ENCODE assay signal across 38 cellular contexts in genomic region chrX:95152810-95153209, GRCh38.
"Had no signal": no experiment of that assay in that cellular context is flagged by ENCODE, and none has a peak within 500 bp of the region (broad histone marks: within the 10 kb centered on the region; RNA-seq: fewer than 3 reads in every experiment).

No MANE protein-coding gene starts in this region.

- DNase-seq: activated effector memory CD4-positive, alpha-beta T cell treated with anti-CD3 and anti-CD28 coated beads, Interleukin-2, amount 50 U/mL, for 16 hours; activated effector memory CD4-positive, alpha-beta T cell treated with Interleukin-2 at 50 U/mL for 16 hours; activated gamma-delta T cell; activated gamma-delta T cell treated with Interleukin-2 at 50 U/mL for 16 hours; activated naive CD4-positive, alpha-beta T cell; activated naive CD4-positive, alpha-beta T cell treated with anti-CD3 and anti-CD28 coated beads for 36 hours; activated naive CD4-positive, alpha-beta T cell treated with anti-CD3 and anti-CD28 coated beads, Interleukin-2, amount 10 ng/mL, durations not matched to agents 7 days and 5 days; activated naive CD4-positive, alpha-beta T cell treated with anti-CD3 and anti-CD28 coated beads, Interleukin-2, amount 50 U/mL, for 16 hours; activated naive CD4-positive, alpha-beta T cell treated with Interleukin-2 at 50 U/mL for 16 hours; activated naive CD8-positive, alpha-beta T cell treated with anti-CD3 and anti-CD28 coated beads for 36 hours; activated naive CD8-positive, alpha-beta T cell treated with anti-CD3 and anti-CD28 coated beads, Interleukin-2, amount 10 ng/mL, durations not matched to agents 7 days and 5 days; activated naive CD8-positive, alpha-beta T cell treated with anti-CD3 and anti-CD28 coated beads, Interleukin-2, amount 50 U/mL, for 24 hours; activated T-cell treated with anti-CD3 and anti-CD28 coated beads, Interleukin-2, amount 50 U/mL, for 24 hours; activated T-cell treated with anti-CD3 and anti-CD28 coated beads, Interleukin-2, amount 50 U/mL, for 4 hours; activated T-cell treated with anti-CD3 and anti-CD28 coated beads, Interleukin-2, amount 50 U/mL, for 48 hours; activated T-cell treated with anti-CD3 and anti-CD28 coated beads, Interleukin-2, amount 50 U/mL, for 72 hours; adrenal gland; amniotic stem cell; amygdala; anterior cingulate cortex; aorta; body of pancreas; brain microvascular endothelial cell; caudate nucleus; central memory CD4-positive, alpha-beta T cell; cerebellar nuclear complex had no signal

- H3K36me3 Mint-ChIP-seq: activated naive CD4-positive, alpha-beta T cell treated with anti-CD3 and anti-CD28 coated beads, Interleukin-2, amount 10 ng/mL, durations not matched to agents 7 days and 5 days; activated naive CD4-positive, alpha-beta T cell treated with anti-CD3 and anti-CD28 coated beads, Interleukin-2, amount 50 U/mL, for 24 hours; activated naive CD4-positive, alpha-beta T cell treated with anti-CD3 and anti-CD28 coated beads, Interleukin-2, amount 50 U/mL, for 72 hours; activated naive CD8-positive, alpha-beta T cell; activated naive CD8-positive, alpha-beta T cell treated with anti-CD3 and anti-CD28 coated beads for 36 hours; activated naive CD8-positive, alpha-beta T cell treated with anti-CD3 and anti-CD28 coated beads, Interleukin-2, amount 10 ng/mL, durations not matched to agents 7 days and 5 days; brain had no signal

- H3K4me3 ChIP-seq: adrenal gland, ascending aorta, body of pancreas, breast epithelium, cardiac muscle cell had no signal

- H3K36me3 ChIP-seq: adrenal gland, ascending aorta, brain microvascular endothelial cell, breast epithelium, cardiac muscle cell had no signal

- H3K27me3 ChIP-seq: ascending aorta, body of pancreas, brain microvascular endothelial cell, cardiac muscle cell had no signal

- ATAC-seq: activated naive CD4-positive, alpha-beta T cell treated with anti-CD3 and anti-CD28 coated beads, Interleukin-2, amount 50 U/mL, for 72 hours; activated naive CD8-positive, alpha-beta T cell treated with anti-CD3 and anti-CD28 coated beads, Interleukin-2, amount 50 U/mL, for 24 hours; activated T-cell treated with anti-CD3 and anti-CD28 coated beads, Interleukin-2, amount 50 U/mL, for 4 hours; activated T-cell treated with anti-CD3 and anti-CD28 coated beads, Interleukin-2, amount 50 U/mL, for 72 hours; activated T-helper 17 cell treated with anti-CD3 and anti-CD28 coated beads, Interleukin-2, amount 50 U/mL, for 72 hours; body of pancreas had no signal

- H3K4me1 ChIP-seq: adrenal gland, ascending aorta, body of pancreas, breast epithelium had no signal

- FAIRE-seq: bronchial epithelial cell had no signal

- H3K4me1 Mint-ChIP-seq: activated naive CD4-positive, alpha-beta T cell treated with anti-CD3 and anti-CD28 coated beads, Interleukin-2, amount 10 ng/mL, durations not matched to agents 7 days and 5 days; activated naive CD4-positive, alpha-beta T cell treated with anti-CD3 and anti-CD28 coated beads, Interleukin-2, amount 50 U/mL, for 24 hours; activated naive CD8-positive, alpha-beta T cell treated with anti-CD3 and anti-CD28 coated beads for 36 hours; activated naive CD8-positive, alpha-beta T cell treated with anti-CD3 and anti-CD28 coated beads, Interleukin-2, amount 10 ng/mL, durations not matched to agents 7 days and 5 days; activated naive CD8-positive, alpha-beta T cell treated with anti-CD3 and anti-CD28 coated beads, Interleukin-2, amount 50 U/mL, for 24 hours; activated T-helper 17 cell treated with anti-CD3 and anti-CD28 coated beads, Interleukin-2, amount 50 U/mL, for 72 hours; brain; central memory CD8-positive, alpha-beta T cell had no signal

- H3K9me3 Mint-ChIP-seq: activated naive CD4-positive, alpha-beta T cell treated with anti-CD3 and anti-CD28 coated beads, Interleukin-2, amount 50 U/mL, for 24 hours; activated naive CD8-positive, alpha-beta T cell treated with anti-CD3 and anti-CD28 coated beads for 36 hours; activated T-cell treated with anti-CD3 and anti-CD28 coated beads, Interleukin-2, amount 50 U/mL, for 24 hours had no signal

- H3K27ac ChIP-seq: adrenal gland, ascending aorta, body of pancreas, brain microvascular endothelial cell, breast epithelium, cardiac muscle cell had no signal

- H3K27me3 Mint-ChIP-seq: activated naive CD4-positive, alpha-beta T cell treated with anti-CD3 and anti-CD28 coated beads, Interleukin-2, amount 10 ng/mL, durations not matched to agents 7 days and 5 days; activated naive CD4-positive, alpha-beta T cell treated with anti-CD3 and anti-CD28 coated beads, Interleukin-2, amount 50 U/mL, for 24 hours; activated naive CD8-positive, alpha-beta T cell; activated naive CD8-positive, alpha-beta T cell treated with anti-CD3 and anti-CD28 coated beads for 36 hours; activated naive CD8-positive, alpha-beta T cell treated with anti-CD3 and anti-CD28 coated beads, Interleukin-2, amount 10 ng/mL, durations not matched to agents 7 days and 5 days; activated naive CD8-positive, alpha-beta T cell treated with anti-CD3 and anti-CD28 coated beads, Interleukin-2, amount 50 U/mL, for 24 hours; activated T-helper 17 cell treated with anti-CD3 and anti-CD28 coated beads, Interleukin-2, amount 50 U/mL, for 72 hours; central memory CD8-positive, alpha-beta T cell had no signal

- H3K27ac Mint-ChIP-seq: activated naive CD4-positive, alpha-beta T cell treated with anti-CD3 and anti-CD28 coated beads for 36 hours; activated naive CD4-positive, alpha-beta T cell treated with anti-CD3 and anti-CD28 coated beads, Interleukin-2, amount 10 ng/mL, durations not matched to agents 7 days and 5 days; activated naive CD4-positive, alpha-beta T cell treated with anti-CD3 and anti-CD28 coated beads, Interleukin-2, amount 50 U/mL, for 24 hours; activated naive CD4-positive, alpha-beta T cell treated with anti-CD3 and anti-CD28 coated beads, Interleukin-2, amount 50 U/mL, for 72 hours; activated naive CD8-positive, alpha-beta T cell; activated naive CD8-positive, alpha-beta T cell treated with anti-CD3 and anti-CD28 coated beads for 36 hours; activated naive CD8-positive, alpha-beta T cell treated with anti-CD3 and anti-CD28 coated beads, Interleukin-2, amount 10 ng/mL, durations not matched to agents 7 days and 5 days; activated naive CD8-positive, alpha-beta T cell treated with anti-CD3 and anti-CD28 coated beads, Interleukin-2, amount 50 U/mL, for 24 hours; activated T-cell treated with anti-CD3 and anti-CD28 coated beads, Interleukin-2, amount 50 U/mL, for 24 hours; activated T-cell treated with anti-CD3 and anti-CD28 coated beads, Interleukin-2, amount 50 U/mL, for 72 hours; activated T-helper 1 cell treated with anti-CD3 and anti-CD28 coated beads, Interleukin-12 subunit alpha, Interleukin-12 subunit beta, Interleukin-2, Interleukin-4 antibody, amounts not matched to agents 30 ng/mL and 10 ng/mL and 1 ng/mL, durations not matched to agents 14 hours and 24 hours and 36 hours; activated T-helper 17 cell treated with anti-CD3 and anti-CD28 coated beads, Interleukin-2, amount 50 U/mL, for 72 hours; activated T-helper 2 cell treated with anti-CD3 and anti-CD28 coated beads, Interferon-gamma antibody, Interleukin-2, Interleukin-4, amounts not matched to agents 10 μg/mL and 5 μg/mL and 100 μg/mL, durations not matched to agents 14 hours and 24 hours and 36 hours; brain had no signal

- H3K9me3 ChIP-seq: adrenal gland, ascending aorta, body of pancreas, breast epithelium had no signal

- H3K4me3 Mint-ChIP-seq: activated naive CD4-positive, alpha-beta T cell treated with anti-CD3 and anti-CD28 coated beads for 36 hours; activated naive CD4-positive, alpha-beta T cell treated with anti-CD3 and anti-CD28 coated beads, Interleukin-2, amount 10 ng/mL, durations not matched to agents 7 days and 5 days; activated naive CD4-positive, alpha-beta T cell treated with anti-CD3 and anti-CD28 coated beads, Interleukin-2, amount 50 U/mL, for 24 hours; activated naive CD8-positive, alpha-beta T cell; activated naive CD8-positive, alpha-beta T cell treated with anti-CD3 and anti-CD28 coated beads for 36 hours; activated naive CD8-positive, alpha-beta T cell treated with anti-CD3 and anti-CD28 coated beads, Interleukin-2, amount 10 ng/mL, durations not matched to agents 7 days and 5 days; activated naive CD8-positive, alpha-beta T cell treated with anti-CD3 and anti-CD28 coated beads, Interleukin-2, amount 50 U/mL, for 24 hours; activated T-cell treated with anti-CD3 and anti-CD28 coated beads, Interleukin-2, amount 50 U/mL, for 24 hours; activated T-cell treated with anti-CD3 and anti-CD28 coated beads, Interleukin-2, amount 50 U/mL, for 4 hours; activated T-cell treated with anti-CD3 and anti-CD28 coated beads, Interleukin-2, amount 50 U/mL, for 72 hours; activated T-helper 1 cell treated with anti-CD3 and anti-CD28 coated beads, Interleukin-12 subunit alpha, Interleukin-12 subunit beta, Interleukin-2, Interleukin-4 antibody, amounts not matched to agents 30 ng/mL and 10 ng/mL and 1 ng/mL, durations not matched to agents 14 hours and 24 hours and 36 hours; activated T-helper 17 cell treated with anti-CD3 and anti-CD28 coated beads, Interleukin-2, amount 50 U/mL, for 72 hours; brain; central memory CD8-positive, alpha-beta T cell had no signal
